In the genomic region with DNA sequence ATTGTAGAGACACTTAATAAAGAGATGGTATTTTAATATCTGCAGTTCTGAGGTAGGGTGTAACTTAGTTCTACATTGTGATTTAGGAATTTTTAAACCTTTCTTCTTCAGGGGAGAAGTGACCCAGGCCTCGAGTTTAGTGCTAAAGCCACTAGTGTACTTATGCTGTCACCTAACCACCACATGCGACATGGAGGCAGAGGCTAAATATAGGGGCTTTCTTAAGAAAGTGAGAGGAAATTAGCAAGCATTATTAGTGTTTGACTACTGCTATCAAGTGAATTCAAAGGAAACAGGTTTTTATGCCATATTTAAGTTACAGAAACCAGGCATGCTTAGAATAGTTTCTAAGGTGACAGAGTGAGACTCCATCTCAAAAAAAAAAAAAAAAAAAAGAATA, we compare ENCODE assay signal across 7 cellular contexts. TPM values are rescaled to one million over a fixed set of nuclear protein-coding genes. Genes with fewer than 3 reads are reported as not detected.
"Had no signal": no experiment of that assay in that cellular context is flagged by ENCODE, and none has a peak within 500 bp of the region (broad histone marks: within the 10 kb centered on the region; RNA-seq: fewer than 3 reads in every experiment).

No MANE protein-coding gene starts in this region.

RNA-seq across cellular contexts. Expression of a gene that starts 56.3 kb away (rescaled TPM):
- total RNA-seq: activated CD4-positive, alpha-beta T cell treated with anti-CD3 and anti-CD28 coated beads, Interleukin-2, amount 10 ng/mL, durations not matched to agents 24 days and 14 days; activated T-cell treated with anti-CD3 and anti-CD28 coated beads, Interleukin-2, amount 50 U/mL, for 4 hours; activated T-helper 1 cell treated with anti-CD3 and anti-CD28 coated beads, Interleukin-12 subunit alpha, Interleukin-12 subunit beta, Interleukin-2, Interleukin-4 antibody, amounts not matched to agents 30 ng/mL and 10 ng/mL and 1 ng/mL, durations not matched to agents 14 hours and 24 hours and 36 hours; adrenal gland; aorta; body of pancreas; cardiac septum had no signal
